8 cellular contexts compared by ENCODE assay signal in genomic region chr6:35919827-35920751, GRCh38. TPM values are rescaled to one million over a fixed set of nuclear protein-coding genes. Genes with fewer than 3 reads are reported as not detected.
DNase-seq lines count a peak whose midpoint lies in the region; ATAC-seq and TF ChIP-seq lines count a peak whose summit lies in the region.

No MANE protein-coding gene starts in this region.

- intact Hi-C loops in posterior cingulate gyrus (cut with DNase I) = loop anchor here (2.0 kb wide), 1 partner anchor 109 kb away; no protein-coding TSS in a partner anchor

- peak overlapping the region; percentile 95 for H3K27ac Mint-ChIP-seq in type B pancreatic cell

- DNase-seq in Peyer's patch (peak; percentile 29 to 66 (median 63)), glomerular visceral epithelial cell (ENCODE audit: extremely low spot score) (peak; percentile 58), posterior cingulate gyrus (peak in 6 of 10 donors; percentile 7 to 86 (median 43)), type B pancreatic cell (ENCODE audit: extremely low spot score, unreplicated experiment) (no peak)
- DNase-seq in activated naive CD4-positive, alpha-beta T cell treated with Interleukin-2 at 50 U/mL for 16 hours = peak; percentile 64

- H3K36me3 Mint-ChIP-seq in type B pancreatic cell = peaks cover 3% of the 10 kb centered on the region

- H3K4me1 ChIP-seq in ACC112 (ENCODE audit: control insufficient read depth, insufficient read depth, low read length, unreplicated experiment) (peaks cover 22% of the 10 kb centered on the region), Peyer's patch (peaks cover 0 to 16% (median 4%) of the 10 kb centered on the region in 4 donors)

- TF ChIP-seq CTCF in Peyer's patch (IDR thresholded peaks at IDR 0.05) (no peak), type B pancreatic cell (conservative IDR thresholded peaks at IDR 0.05) (no peak)

- H3K27me3 ChIP-seq in ACC112 (ENCODE audit: insufficient read depth, low read length) (no peaks in the 10 kb centered on the region), Peyer's patch (no peaks in the 10 kb centered on the region)

- peaks cover 59% of the 10 kb centered on the region for H3K79me2 ChIP-seq in ACC112 (ENCODE audit: control insufficient read depth, insufficient read depth, low read length, unreplicated experiment)

- TF ChIP-seq POLR2A in Peyer's patch (IDR thresholded peaks at IDR 0.05) = peak in 1 of 2 donors; percentile 10

- H3K36me3 ChIP-seq in ACC112 (ENCODE audit: insufficient read depth, low read length) = no peaks in the 10 kb centered on the region; the same call in 1 of the 2 replicates
- peaks cover 0 to under 1% (median 0%) of the 10 kb centered on the region in 3 donors for H3K36me3 ChIP-seq in Peyer's patch

- H2AFZ ChIP-seq in ACC112 (ENCODE audit: low read length, unreplicated experiment) = peak overlapping the region; percentile 84

- H3K9me3 ChIP-seq in Peyer's patch = no peaks in the 10 kb centered on the region

- no peaks in the 10 kb centered on the region for H3K9me3 Mint-ChIP-seq in type B pancreatic cell

- peaks cover 19% of the 10 kb centered on the region for H3K4me1 Mint-ChIP-seq in type B pancreatic cell (ENCODE audit: unreplicated experiment)

- H3K4me3 ChIP-seq in ACC112 (ENCODE audit: low read depth, low read length) (peak overlapping the region; percentile 100), Peyer's patch (peak overlapping the region; percentile 75 to 96 (median 90))

- H3K4me3 Mint-ChIP-seq in type B pancreatic cell = peak overlapping the region; percentile 100

- peak; percentile 34 for ATAC-seq in GM18502 (IDR thresholded peaks at IDR 0.05; ENCODE audit: poor library complexity, unreplicated experiment)
- peak; percentile 58 for ATAC-seq in HG03064 (IDR thresholded peaks at IDR 0.05; ENCODE audit: low read depth, unreplicated experiment)

- H3K27me3 Mint-ChIP-seq in type B pancreatic cell = no peaks in the 10 kb centered on the region

- peak overlapping the region; percentile 70 for H3K27ac ChIP-seq in ACC112 (ENCODE audit: low read depth, low read length)
- H3K27ac ChIP-seq in Peyer's patch = peak overlapping the region; percentile 82 to 86 (median 86)

RNA-seq across cellular contexts. Expression of gene SRPK1, which starts 0.8 kb away (rescaled TPM):
- 100 to 1,000 TPM in 2 of 4 donors, 10 to 100 TPM in 2; 72.4 to 137 (median 112) TPM for total RNA-seq in Peyer's patch
- 69.7 and 73.8 TPM in 2 replicates for total RNA-seq in type B pancreatic cell (ENCODE audit: low replicate concordance)
